In the genomic region with DNA sequence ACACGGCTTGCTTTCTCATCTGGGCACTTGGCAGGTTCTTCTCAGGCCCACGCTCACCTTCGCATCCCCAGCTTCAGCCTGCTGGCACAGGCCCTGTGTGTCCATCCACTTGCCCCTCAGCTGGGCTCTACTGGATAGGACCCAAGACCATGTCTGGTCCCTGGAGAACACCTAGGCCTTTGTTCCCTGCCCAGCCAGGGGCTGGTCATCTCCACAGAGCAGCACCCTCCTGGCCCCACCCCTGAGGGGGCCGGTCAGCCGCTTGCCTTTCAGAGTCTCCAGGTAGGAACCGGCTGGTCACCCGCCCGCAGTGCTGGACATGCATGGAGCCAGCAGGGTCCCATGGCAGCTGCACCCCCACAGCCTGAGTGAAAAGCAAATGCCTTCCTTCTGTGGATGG, we compare ENCODE assay signal across 23 cellular contexts.
DNase-seq lines count a peak whose midpoint lies in the region; ATAC-seq, FAIRE-seq and TF ChIP-seq lines count a peak whose summit lies in the region.
"Had no signal": no experiment of that assay in that cellular context is flagged by ENCODE, and none has a peak within 500 bp of the region (broad histone marks: within the 10 kb centered on the region; RNA-seq: fewer than 3 reads in every experiment).

No MANE protein-coding gene starts in this region.

- CTCF ChIA-PET in A673 (lab: Charles Lee): no interaction called here

- no peaks in the 10 kb centered on the region; the same call in 1 of the 2 replicates for H3K27me3 Mint-ChIP-seq in H9 (ENCODE audit: low read depth)
- peaks cover 6 to 23% of the 10 kb centered on the region in 2 donors for H3K27me3 Mint-ChIP-seq in effector memory CD8-positive, alpha-beta T cell
- H3K27me3 Mint-ChIP-seq: CD4-positive, alpha-beta T cell had no signal

- no peak overlapping the region for H4K5ac ChIP-seq in H9 (ENCODE audit: insufficient read length, low read depth, low read length)

- H3K4me1 Mint-ChIP-seq in H9: no peaks in the 10 kb centered on the region
- H3K4me1 Mint-ChIP-seq in effector memory CD8-positive, alpha-beta T cell (ENCODE audit: low read depth in 2 of 2): no peaks in the 10 kb centered on the region
- H3K4me1 Mint-ChIP-seq: CD14-positive monocyte; CD8-positive, alpha-beta memory T cell; GM23338 had no signal

- peak overlapping the region; percentile 21; the same call in 1 of the 2 replicates for H3K14ac ChIP-seq in H9 (ENCODE audit: insufficient read depth, low read length)

- no peak overlapping the region for H2BK5ac ChIP-seq in H9 (ENCODE audit: insufficient read length, low read length)

- no TSS peak for BruUV-seq in A673 (replicated peaks; lab: Mats Ljungman, UMichigan)

- no peak overlapping the region for H2BK12ac ChIP-seq in H9 (ENCODE audit: insufficient read length, low read depth, low read length)

- no peak overlapping the region for H3K4me2 ChIP-seq in H9 (ENCODE audit: insufficient read depth, insufficient read length, low read length)
- no peak overlapping the region for H3K4me2 ChIP-seq in osteoblast (ENCODE audit: insufficient read depth, low read length)
- H3K4me2 ChIP-seq: A549, GM23338 had no signal

- no peak overlapping the region for H2BK15ac ChIP-seq in H9 (ENCODE audit: low read depth, low read length)

- no peak for TF ChIP-seq CTCF in A673 (conservative IDR thresholded peaks at IDR 0.05; ENCODE audit: low read depth, low read length)
- TF ChIP-seq CTCF in H9 (conservative IDR thresholded peaks at IDR 0.05): no peak
- no peak for TF ChIP-seq CTCF in kidney (IDR thresholded peaks at IDR 0.05; ENCODE audit: borderline replicate concordance, extremely low read depth, insufficient read depth)
- no peak for TF ChIP-seq CTCF in osteoblast (IDR thresholded peaks at IDR 0.05; ENCODE audit: extremely low read depth, low read depth, low read length)

- H3K23me2 ChIP-seq in H9 (ENCODE audit: insufficient read length, low read depth, low read length, poor library complexity, severe bottlenecking): no peaks in the 10 kb centered on the region

- no peaks in the 10 kb centered on the region for H3K36me3 ChIP-seq in A673 (ENCODE audit: insufficient read depth, low read length, poor library complexity, severe bottlenecking)
- no peaks in the 10 kb centered on the region for H3K36me3 ChIP-seq in kidney (ENCODE audit: control insufficient read depth in 1 of 2, insufficient read depth in 2 of 2, low read length in 2 of 2)
- no peaks in the 10 kb centered on the region for H3K36me3 ChIP-seq in osteoblast (ENCODE audit: insufficient read depth, low read length)

- H4K20me1 ChIP-seq in H9 (ENCODE audit: control insufficient read depth, insufficient read depth, insufficient read length) (no peaks in the 10 kb centered on the region), osteoblast (ENCODE audit: insufficient read depth, low read length) (no peaks in the 10 kb centered on the region)

- no peaks in the 10 kb centered on the region for H3K79me1 ChIP-seq in H9 (ENCODE audit: insufficient read depth, low read depth, low read length, poor library complexity, severe bottlenecking)

- no peak overlapping the region for H2AK5ac ChIP-seq in H9 (ENCODE audit: insufficient read length, low read length)

- H3K9ac ChIP-seq in H9 (ENCODE audit: extremely low read depth, insufficient read length, low read length) (no peak overlapping the region), kidney (ENCODE audit: low read length in 2 of 2) (no peak overlapping the region)

- no peak for TF ChIP-seq POLR2A in H54 (IDR thresholded peaks at IDR 0.05; ENCODE audit: low read depth, low read length)

- H3K23ac ChIP-seq in H9 (ENCODE audit: insufficient read length, low read depth, low read length): no peak overlapping the region

- no peak overlapping the region for H2BK120ac ChIP-seq in H9 (ENCODE audit: low read depth, low read length, poor library complexity, severe bottlenecking)

- no peak for DNase-seq in A673 (ENCODE audit: low spot score)
- DNase-seq in H9: no peak
- peak; percentile 51 for DNase-seq in kidney
- DNase-seq in osteoblast (ENCODE audit: insufficient read length, low spot score, missing footprints): peak; percentile 52
- no peak for DNase-seq in H54 (ENCODE audit: insufficient read length, low spot score)
- DNase-seq in effector memory CD8-positive, alpha-beta T cell: no peak
- no peak for DNase-seq in foreskin melanocyte
- DNase-seq: CD4-positive, alpha-beta T cell; CD8-positive, alpha-beta memory T cell; DMS 273 treated with DMSO at 0.1 percent for 48 hours; DMS79; EL; GDM1; H7 had no signal

- H3K9me3 ChIP-seq in A673 (ENCODE audit: low read depth, low read length, poor library complexity, severe bottlenecking) (no peaks in the 10 kb centered on the region), H9 (ENCODE audit: control insufficient read depth, low read depth, low read length) (no peaks in the 10 kb centered on the region), kidney (ENCODE audit: control insufficient read depth in 1 of 2, low read length in 2 of 2) (no peaks in the 10 kb centered on the region), osteoblast (ENCODE audit: low read depth, low read length) (no peaks in the 10 kb centered on the region)
- H3K9me3 ChIP-seq: A549 had no signal

- no peak for FAIRE-seq in kidney (lab: Jason Lieb, UNC)
- FAIRE-seq in H54 (lab: Jason Lieb, UNC): no peak
- FAIRE-seq: A549, D721Med, GM12878, GM19239 had no signal

- H3K36me3 Mint-ChIP-seq in H9 (ENCODE audit: insufficient read depth in 1 of 3, low read depth in 3 of 3): no peaks in the 10 kb centered on the region; a peak in 2 of 7 replicates
- peaks cover 3% of the 10 kb centered on the region for H3K36me3 Mint-ChIP-seq in effector memory CD8-positive, alpha-beta T cell (ENCODE audit: insufficient read depth)
- H3K36me3 Mint-ChIP-seq: CD14-positive monocyte; CD8-positive, alpha-beta memory T cell had no signal

- H4K8ac ChIP-seq in H9 (replicated peaks; ENCODE audit: insufficient read length, low read depth, low read length): no peak overlapping the region

- no peak overlapping the region for H2BK20ac ChIP-seq in H9 (ENCODE audit: low read depth, low read length, poor library complexity, severe bottlenecking)

- ATAC-seq in HG03439 (IDR thresholded peaks at IDR 0.05; ENCODE audit: unreplicated experiment): no peak
- ATAC-seq in effector memory CD8-positive, alpha-beta T cell (replicated peaks): no peak
- ATAC-seq: A549, GM12878, GM23338, HCT116 had no signal

- POLR2A ChIA-PET in A673 (lab: Charles Lee; ENCODE audit: low non-redundant PET): no interaction called here

- no peak overlapping the region for H3T11ph ChIP-seq in H9 (ENCODE audit: low read length)

- peaks cover 0 to 4% of the 10 kb centered on the region in 2 experiments; a peak in 2 of 5 replicates for H3K9me3 Mint-ChIP-seq in H9
- H3K9me3 Mint-ChIP-seq in effector memory CD8-positive, alpha-beta T cell: no peaks in the 10 kb centered on the region
- H3K9me3 Mint-ChIP-seq: CD14-positive monocyte; CD4-positive, alpha-beta T cell; CD8-positive, alpha-beta memory T cell; GM23338 had no signal

- H3K18ac ChIP-seq in H9 (ENCODE audit: insufficient read length, low read depth, low read length): no peak overlapping the region

- H3K56ac ChIP-seq in H9 (ENCODE audit: insufficient read length, low read depth, low read length): no peak overlapping the region

- H3K27me3 ChIP-seq in A673 (replicated peaks; ENCODE audit: insufficient read depth, low read depth, low read length, poor library complexity) (no peaks in the 10 kb centered on the region), H9 (ENCODE audit: insufficient read depth, low read length) (no peaks in the 10 kb centered on the region), osteoblast (ENCODE audit: insufficient read depth, low read length) (peaks cover 8% of the 10 kb centered on the region)

- H3K79me2 ChIP-seq in H9 (ENCODE audit: insufficient read depth, low read length) (no peaks in the 10 kb centered on the region), osteoblast (ENCODE audit: insufficient read depth, low read length) (no peaks in the 10 kb centered on the region)

- no peak overlapping the region for H3K4me3 Mint-ChIP-seq in H9
- H3K4me3 Mint-ChIP-seq in effector memory CD8-positive, alpha-beta T cell: no peak overlapping the region
- H3K4me3 Mint-ChIP-seq: CD14-positive monocyte; CD4-positive, alpha-beta T cell; CD8-positive, alpha-beta memory T cell; GM23338 had no signal

- H3K4me3 ChIP-seq in A673 (ENCODE audit: low read depth, low read length, poor library complexity, severe bottlenecking): no peak overlapping the region
- H3K4me3 ChIP-seq in kidney (ENCODE audit: low read length in 2 of 2): no peak overlapping the region
- no peak overlapping the region for H3K4me3 ChIP-seq in osteoblast (ENCODE audit: insufficient read depth, low read length)
- H3K4me3 ChIP-seq: A549, GM12878, GM23338 had no signal

- H4K91ac ChIP-seq in H9 (ENCODE audit: insufficient read length, low read depth, low read length): no peak overlapping the region

- H3K27ac ChIP-seq in A673 (ENCODE audit: low read depth, low read length, poor library complexity, severe bottlenecking): peak overlapping the region; percentile 31
- no peak overlapping the region for H3K27ac ChIP-seq in H9 (ENCODE audit: insufficient read length, low read depth, low read length)
- no peak overlapping the region for H3K27ac ChIP-seq in kidney (ENCODE audit: low read depth in 2 of 2, low read length in 2 of 2)
- no peak overlapping the region for H3K27ac ChIP-seq in osteoblast (ENCODE audit: low read depth, low read length)
- H3K27ac ChIP-seq: 22Rv1, A549 had no signal

- no CpG with 5 or more reads among the region's 8 CpGs for WGBS in H9 (ENCODE audit: extremely low coverage, insufficient read length, low lambda C conversion rate)

- H2AFZ ChIP-seq in H9 (ENCODE audit: low read length) (no peak overlapping the region), osteoblast (ENCODE audit: low read length) (no peak overlapping the region)
- H2AFZ ChIP-seq: GM23338 had no signal

- H3K27ac Mint-ChIP-seq in H9: no peak overlapping the region; a peak in 1 of 7 replicates
- no peak overlapping the region for H3K27ac Mint-ChIP-seq in effector memory CD8-positive, alpha-beta T cell
- H3K27ac Mint-ChIP-seq: CD14-positive monocyte; CD4-positive, alpha-beta T cell; CD8-positive, alpha-beta memory T cell; GM23338 had no signal

- intact Hi-C loops in A673 (cut with micrococcal nuclease; ENCODE audit: unreplicated experiment) (no loop called here), kidney (cut with DNase I) (no loop called here)

- H3K4ac ChIP-seq in H9 (ENCODE audit: low read depth, low read length): no peak overlapping the region

- H3K4me1 ChIP-seq in A673 (ENCODE audit: insufficient read depth, low read length, poor library complexity, severe bottlenecking): peaks cover 40% of the 10 kb centered on the region
- H3K4me1 ChIP-seq in H9 (ENCODE audit: insufficient read depth, low read length): no peaks in the 10 kb centered on the region
- H3K4me1 ChIP-seq in kidney (ENCODE audit: control insufficient read depth in 1 of 2, insufficient read depth in 1 of 2, low read depth in 1 of 2, low read length in 2 of 2): peaks cover 0 to 2% of the 10 kb centered on the region in 2 donors
- peaks cover 14% of the 10 kb centered on the region for H3K4me1 ChIP-seq in osteoblast (ENCODE audit: insufficient read depth, low read length)

Comparison
In these comparisons a context has a peak if more than half of its experiments do, and no peak if none do; other contexts are left out.
1. DNase-seq: peak in kidney (single experiment) and osteoblast (single experiment); none in A673 (single experiment), H9 (single experiment), H54 (single experiment), effector memory CD8-positive, alpha-beta T cell (0 of 3) and foreskin melanocyte (single experiment).